ENCODE assay signal across 29 cellular contexts in genomic region chr4:151968643-151969042, GRCh38.
"Had no signal": no experiment of that assay in that cellular context is flagged by ENCODE, and none has a peak within 500 bp of the region (broad histone marks: within the 10 kb centered on the region; RNA-seq: fewer than 3 reads in every experiment).

No MANE protein-coding gene starts in this region.

- H3K4me3 ChIP-seq: ascending aorta, breast epithelium, cardiac muscle cell, colonic mucosa, esophagus squamous epithelium, gastroesophageal sphincter had no signal

- DNase-seq: activated CD4-positive, alpha-beta memory T cell treated with anti-CD3 and anti-CD28 coated beads, Interleukin-2, amount 10 ng/mL, durations not matched to agents 7 days and 5 days; activated CD4-positive, alpha-beta T cell treated with anti-CD3 and anti-CD28 coated beads for 1 hour; activated CD4-positive, alpha-beta T cell treated with anti-CD3 and anti-CD28 coated beads for 4 hours; activated CD4-positive, alpha-beta T cell treated with anti-CD3 and anti-CD28 coated beads, Interleukin-2, amount 10 ng/mL, durations not matched to agents 7 days and 5 days; activated CD4-positive, alpha-beta T cell treated with anti-CD3 and anti-CD28 coated beads, Interleukin-2, amount 50 U/mL, for 4 hours; activated CD8-positive, alpha-beta memory T cell treated with anti-CD3 and anti-CD28 coated beads, Interleukin-2, amount 50 U/mL, for 48 hours; activated gamma-delta T cell; activated naive CD4-positive, alpha-beta T cell; activated naive CD4-positive, alpha-beta T cell treated with anti-CD3 and anti-CD28 coated beads, Interleukin-2, amount 10 ng/mL, durations not matched to agents 7 days and 5 days; activated naive CD8-positive, alpha-beta T cell treated with anti-CD3 and anti-CD28 coated beads, Interleukin-2, amount 10 ng/mL, durations not matched to agents 7 days and 5 days; activated T-cell treated with anti-CD3 and anti-CD28 coated beads for 4 hours; activated T-cell treated with anti-CD3 and anti-CD28 coated beads, Interleukin-2, amount 50 U/mL, for 24 hours; activated T-cell treated with anti-CD3 and anti-CD28 coated beads, Interleukin-2, amount 50 U/mL, for 72 hours; central memory CD4-positive, alpha-beta T cell; cerebellar nuclear complex; colonic mucosa; effector CD8-positive, alpha-beta T cell; esophagus squamous epithelium; foreskin melanocyte; head of caudate nucleus; hippocampal formation had no signal

- H3K27me3 ChIP-seq: ascending aorta, breast epithelium, cardiac muscle cell, colonic mucosa, esophagus squamous epithelium, gastroesophageal sphincter had no signal

- H3K9me3 ChIP-seq: ascending aorta, breast epithelium, colonic mucosa, esophagus squamous epithelium, gastroesophageal sphincter had no signal

- ATAC-seq: activated naive CD4-positive, alpha-beta T cell treated with anti-CD3 and anti-CD28 coated beads, Interleukin-2, amount 50 U/mL, for 72 hours; activated T-cell treated with anti-CD3 and anti-CD28 coated beads, Interleukin-2, amount 50 U/mL, for 72 hours; gastroesophageal sphincter; WTC11 had no signal

- H3K36me3 ChIP-seq: ascending aorta, breast epithelium, cardiac muscle cell, colonic mucosa, esophagus squamous epithelium, gastroesophageal sphincter had no signal

- H3K4me1 ChIP-seq: ascending aorta, breast epithelium, colonic mucosa, esophagus squamous epithelium, gastroesophageal sphincter had no signal

- H3K27ac ChIP-seq: ascending aorta, breast epithelium, cardiac muscle cell, colonic mucosa, epithelial cell of prostate, esophagus squamous epithelium, gastroesophageal sphincter, VCaP had no signal
